12 cellular contexts compared by ENCODE assay signal in the genomic region with DNA sequence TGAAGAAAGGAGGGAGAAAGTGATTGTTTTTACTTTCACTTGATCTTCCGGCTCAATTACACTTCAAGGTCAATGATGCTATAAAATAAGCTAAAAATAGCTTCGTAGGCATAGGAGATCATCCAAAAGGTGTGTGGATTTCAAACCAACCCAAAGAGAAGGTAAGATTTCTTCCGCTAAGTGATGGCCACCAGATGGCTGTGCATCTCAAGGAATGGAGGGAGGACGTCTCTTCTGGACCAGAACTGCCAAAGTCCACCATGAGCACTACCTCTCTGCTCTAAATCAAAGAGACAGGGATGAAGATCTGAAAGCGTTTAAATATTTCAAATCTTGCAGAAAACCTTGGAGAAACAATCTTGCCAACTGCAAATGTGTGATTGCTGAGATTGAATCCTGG.
DNase-seq lines count a peak whose midpoint lies in the region; ATAC-seq, FAIRE-seq and TF ChIP-seq lines count a peak whose summit lies in the region.
"Had no signal": no experiment of that assay in that cellular context is flagged by ENCODE, and none has a peak within 500 bp of the region (broad histone marks: within the 10 kb centered on the region; RNA-seq: fewer than 3 reads in every experiment).

No MANE protein-coding gene starts in this region.

- H3K4me3 ChIP-seq in DOHH2 (ENCODE audit: low read length): peak overlapping the region; percentile 50
- H3K4me3 ChIP-seq in keratinocyte (ENCODE audit: control insufficient read depth in 2 of 3, extremely low read depth in 1 of 3, insufficient read depth in 2 of 3, low read depth in 1 of 3, low read length in 3 of 3): no peak overlapping the region

- H3K14ac ChIP-seq in H9 (ENCODE audit: insufficient read depth, low read length): no peak overlapping the region

- TF ChIP-seq CTCF in DOHH2 (IDR thresholded peaks at IDR 0.05; ENCODE audit: low read depth, low read length, poor library complexity, severe bottlenecking) (peak; percentile 22), H9 (conservative IDR thresholded peaks at IDR 0.05) (peak; percentile 65), keratinocyte (optimal IDR thresholded peaks at IDR 0.05 in 1 of 3, IDR thresholded peaks at IDR 0.05 in 1 of 3, conservative IDR thresholded peaks at IDR 0.05 in 1 of 3; ENCODE audit: extremely low read depth in 1 of 3, insufficient read depth in 2 of 3, low read length in 3 of 3) (peak; percentile 25 to 92 (median 57))

- no peak overlapping the region for H4K8ac ChIP-seq in H9 (replicated peaks; ENCODE audit: insufficient read length, low read depth, low read length)

- H4K20me1 ChIP-seq in DOHH2 (ENCODE audit: control insufficient read depth, insufficient read depth, low read depth, low read length): no peaks in the 10 kb centered on the region
- H4K20me1 ChIP-seq in H9 (ENCODE audit: control insufficient read depth, insufficient read depth, insufficient read length): no peaks in the 10 kb centered on the region
- H4K20me1 ChIP-seq in keratinocyte (ENCODE audit: control insufficient read depth, extremely low read depth, insufficient read depth, low read length): no peaks in the 10 kb centered on the region

- H3K56ac ChIP-seq in H9 (ENCODE audit: insufficient read length, low read depth, low read length): no peak overlapping the region

- H3K9me2 ChIP-seq in DOHH2 (replicated peaks; ENCODE audit: control insufficient read depth, low read length): no peaks in the 10 kb centered on the region

- no peak overlapping the region for H4K91ac ChIP-seq in H9 (ENCODE audit: insufficient read length, low read depth, low read length)

- no peak overlapping the region for H3K18ac ChIP-seq in H9 (ENCODE audit: insufficient read length, low read depth, low read length)

- peaks cover 4% of the 10 kb centered on the region for H3F3A ChIP-seq in DOHH2 (ENCODE audit: control insufficient read depth, insufficient read depth)

- H3K9ac ChIP-seq in H9 (ENCODE audit: extremely low read depth, insufficient read length, low read length) (no peak overlapping the region), keratinocyte (ENCODE audit: control insufficient read depth, extremely low read depth, insufficient read depth, low read length) (no peak overlapping the region)

- H3K9me3 Mint-ChIP-seq in H9: no peaks in the 10 kb centered on the region
- H3K9me3 Mint-ChIP-seq: central memory CD8-positive, alpha-beta T cell; T-helper 1 cell treated with Interleukin-12 subunit alpha and Interleukin-12 subunit beta and Interleukin-4 antibody, amounts not matched to agents 30 μg/mL and 1 μg/mL, for 36 hours had no signal

- H2BK20ac ChIP-seq in H9 (ENCODE audit: low read depth, low read length, poor library complexity, severe bottlenecking): no peak overlapping the region

- no peaks in the 10 kb centered on the region for H3K9me1 ChIP-seq in keratinocyte (ENCODE audit: control insufficient read depth, extremely low read depth, insufficient read depth, low read length)

- H3K36me3 ChIP-seq in DOHH2 (ENCODE audit: control insufficient read depth, low read length): no peaks in the 10 kb centered on the region
- H3K36me3 ChIP-seq in keratinocyte (ENCODE audit: control insufficient read depth in 2 of 2, extremely low read depth in 1 of 2, insufficient read depth in 2 of 2, low read length in 2 of 2): no peaks in the 10 kb centered on the region
- H3K36me3 ChIP-seq: neutrophil had no signal

- H2BK12ac ChIP-seq in H9 (ENCODE audit: insufficient read length, low read depth, low read length): no peak overlapping the region

- no peaks in the 10 kb centered on the region for H3K9me3 ChIP-seq in DOHH2 (ENCODE audit: control insufficient read depth, insufficient read depth, low read length)
- no peaks in the 10 kb centered on the region for H3K9me3 ChIP-seq in H9 (ENCODE audit: control insufficient read depth, low read depth, low read length)
- H3K9me3 ChIP-seq in keratinocyte (ENCODE audit: control insufficient read depth, low read depth, low read length): no peaks in the 10 kb centered on the region
- H3K9me3 ChIP-seq: neutrophil had no signal

- H3K4me1 ChIP-seq in DOHH2 (ENCODE audit: control insufficient read depth, low read length): peaks cover 61% of the 10 kb centered on the region
- no peaks in the 10 kb centered on the region; the same call in 1 of the 2 replicates for H3K4me1 ChIP-seq in H9 (ENCODE audit: insufficient read depth, low read length)
- peaks cover 6% of the 10 kb centered on the region for H3K4me1 ChIP-seq in keratinocyte (ENCODE audit: control insufficient read depth, extremely low read depth, insufficient read depth, low read length)

- H3T11ph ChIP-seq in H9 (ENCODE audit: low read length): no peak overlapping the region

- no peaks in the 10 kb centered on the region for H3K79me1 ChIP-seq in H9 (ENCODE audit: insufficient read depth, low read depth, low read length, poor library complexity, severe bottlenecking)

- no peak overlapping the region for H2AK5ac ChIP-seq in H9 (ENCODE audit: insufficient read length, low read length)

- H3K4me2 ChIP-seq in DOHH2 (ENCODE audit: low read length): peak overlapping the region; percentile 66
- no peak overlapping the region for H3K4me2 ChIP-seq in H9 (ENCODE audit: insufficient read depth, insufficient read length, low read length)
- H3K4me2 ChIP-seq in keratinocyte (ENCODE audit: control insufficient read depth, extremely low read depth, insufficient read depth, low read depth, low read length): no peak overlapping the region

- no peaks in the 10 kb centered on the region for H3K27me3 Mint-ChIP-seq in H9 (ENCODE audit: low read depth)
- H3K27me3 Mint-ChIP-seq: central memory CD8-positive, alpha-beta T cell had no signal

- H3K27ac Mint-ChIP-seq in H9: no peak overlapping the region
- H3K27ac Mint-ChIP-seq: T-helper 1 cell treated with Interleukin-12 subunit alpha and Interleukin-12 subunit beta and Interleukin-4 antibody, amounts not matched to agents 30 μg/mL and 1 μg/mL, for 36 hours had no signal

- H2BK15ac ChIP-seq in H9 (ENCODE audit: low read depth, low read length): no peak overlapping the region

- H3K79me2 ChIP-seq in DOHH2 (ENCODE audit: control insufficient read depth, low read length) (no peaks in the 10 kb centered on the region), H9 (ENCODE audit: insufficient read depth, low read length) (no peaks in the 10 kb centered on the region), keratinocyte (ENCODE audit: control insufficient read depth, insufficient read depth, low read length) (no peaks in the 10 kb centered on the region)

- H3K27me3 ChIP-seq in DOHH2 (ENCODE audit: control insufficient read depth, low read length) (no peaks in the 10 kb centered on the region), H9 (ENCODE audit: insufficient read depth, low read length) (no peaks in the 10 kb centered on the region), keratinocyte (ENCODE audit: control insufficient read depth, extremely low read depth, insufficient read depth, low read length) (no peaks in the 10 kb centered on the region)
- H3K27me3 ChIP-seq: neutrophil had no signal

- FAIRE-seq in keratinocyte (lab: Jason Lieb, UNC): peak; percentile 95

- H3K23me2 ChIP-seq in H9 (ENCODE audit: insufficient read length, low read depth, low read length, poor library complexity, severe bottlenecking): no peaks in the 10 kb centered on the region

- peak overlapping the region; percentile 77 for H3K27ac ChIP-seq in DOHH2 (ENCODE audit: low read depth, low read length)
- H3K27ac ChIP-seq in H9 (ENCODE audit: insufficient read length, low read depth, low read length): no peak overlapping the region
- H3K27ac ChIP-seq in keratinocyte (ENCODE audit: control insufficient read depth, insufficient read depth, low read length): no peak overlapping the region
- H3K27ac ChIP-seq: neutrophil had no signal

- peaks cover 25 to 26% of the 10 kb centered on the region in 2 experiments for H3K4me1 Mint-ChIP-seq in H9
- H3K4me1 Mint-ChIP-seq: central memory CD8-positive, alpha-beta T cell had no signal

- no peak overlapping the region for H3K4me3 Mint-ChIP-seq in H9
- H3K4me3 Mint-ChIP-seq: central memory CD8-positive, alpha-beta T cell; T-helper 1 cell treated with Interleukin-12 subunit alpha and Interleukin-12 subunit beta and Interleukin-4 antibody, amounts not matched to agents 30 μg/mL and 1 μg/mL, for 36 hours had no signal

- no peak overlapping the region for H2AFZ ChIP-seq in H9 (ENCODE audit: low read length)
- H2AFZ ChIP-seq in keratinocyte (ENCODE audit: control insufficient read depth, low read length): no peak overlapping the region

- peak; percentile 38 for DNase-seq in H9
- peak; percentile 63 for DNase-seq in OCI-M1 (lab: John Stamatoyannopoulos, UW)
- DNase-seq in keratinocyte (ENCODE audit: low read depth, low spot score): no peak
- DNase-seq in GM19238 (ENCODE audit: insufficient read length, low spot score): no peak
- DNase-seq: HCEC 1CT had no signal

- no peak overlapping the region for H4K5ac ChIP-seq in H9 (ENCODE audit: insufficient read length, low read depth, low read length)

- H3K4ac ChIP-seq in H9 (ENCODE audit: low read depth, low read length): no peak overlapping the region

- H3K23ac ChIP-seq in H9 (ENCODE audit: insufficient read length, low read depth, low read length): no peak overlapping the region

- H2BK120ac ChIP-seq in H9 (ENCODE audit: low read depth, low read length, poor library complexity, severe bottlenecking): no peak overlapping the region

- dilution Hi-C loops in keratinocyte (cut with MboI; ENCODE audit: extremely low pct_ligation_motif_present, low sequenced_read_pairs): loop anchor here (25.0 kb wide), 1 partner anchor 302 kb away; no protein-coding TSS in a partner anchor

- ATAC-seq in GM21381 (IDR thresholded peaks at IDR 0.05; ENCODE audit: unreplicated experiment): no peak
- ATAC-seq in HG03025 (IDR thresholded peaks at IDR 0.05; ENCODE audit: low FRiP score, unreplicated experiment): no peak
- ATAC-seq in GM19455 (IDR thresholded peaks at IDR 0.05; ENCODE audit: unreplicated experiment): no peak

- peaks cover 0 to 1% (median 0%) of the 10 kb centered on the region in 3 experiments; a peak in 1 of 7 replicates for H3K36me3 Mint-ChIP-seq in H9 (ENCODE audit: insufficient read depth in 1 of 3, low read depth in 3 of 3)

- no peak overlapping the region for H2BK5ac ChIP-seq in H9 (ENCODE audit: insufficient read length, low read length)

- no CpG with 5 or more reads among the region's 5 CpGs for WGBS in H9 (ENCODE audit: extremely low coverage, insufficient read length, low lambda C conversion rate)

Comparison
In these comparisons a context has a peak if more than half of its experiments do, and no peak if none do; other contexts are left out.
1. DNase-seq: peak in H9 (single experiment) and OCI-M1 (single experiment); none in keratinocyte (single experiment) and GM19238 (single experiment).
2. Peak in every context shown above with its lines, with median percentiles within 50 percentile points of each other: CTCF ChIP-seq.